In the genomic region with DNA sequence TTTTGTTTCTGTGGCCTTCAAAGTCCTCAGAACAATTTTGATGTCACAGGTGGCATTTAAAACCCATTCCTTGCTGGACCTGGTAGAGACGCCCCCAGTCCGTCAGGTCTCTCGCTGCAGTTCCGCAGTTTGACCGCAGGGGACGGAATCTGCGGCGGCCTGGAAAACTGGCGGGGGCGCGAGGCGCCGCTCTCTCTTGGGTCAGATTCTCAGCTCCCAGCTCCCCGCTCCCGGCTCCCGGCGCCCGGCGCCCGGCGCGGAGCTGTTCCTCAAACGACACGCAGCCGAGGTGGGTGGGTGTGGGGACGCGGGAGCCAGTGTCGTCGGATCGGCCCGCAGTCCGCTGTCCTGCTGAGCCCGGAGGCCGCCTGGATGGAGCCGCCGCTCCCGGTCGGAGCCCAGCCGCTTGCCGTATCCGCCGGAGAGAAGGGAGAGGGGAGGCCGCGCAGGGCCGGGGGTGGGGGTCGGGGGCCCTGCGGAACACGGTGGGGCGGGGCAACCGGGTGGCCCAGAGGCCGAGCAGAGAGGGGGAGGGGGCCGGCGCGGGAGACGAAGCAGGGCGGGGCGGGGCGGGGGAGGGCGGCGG, we compare ENCODE assay signal across 1 cellular context.
A peak's percentile ranks its signal among the peaks of the same experiment; 100 is the strongest.
TF ChIP-seq lines count a peak whose summit lies in the region.

A gene (plus strand): TSS at position 192 of the 586 bp plus-strand sequence. CDS start 181 bp downstream, at position 373.

TF ChIP-seq in HepG2, 621 proteins besides CTCF, POLR2A, EP300 and RAD21 (continued from another document):
- TF ChIP-seq, protein P1, sequence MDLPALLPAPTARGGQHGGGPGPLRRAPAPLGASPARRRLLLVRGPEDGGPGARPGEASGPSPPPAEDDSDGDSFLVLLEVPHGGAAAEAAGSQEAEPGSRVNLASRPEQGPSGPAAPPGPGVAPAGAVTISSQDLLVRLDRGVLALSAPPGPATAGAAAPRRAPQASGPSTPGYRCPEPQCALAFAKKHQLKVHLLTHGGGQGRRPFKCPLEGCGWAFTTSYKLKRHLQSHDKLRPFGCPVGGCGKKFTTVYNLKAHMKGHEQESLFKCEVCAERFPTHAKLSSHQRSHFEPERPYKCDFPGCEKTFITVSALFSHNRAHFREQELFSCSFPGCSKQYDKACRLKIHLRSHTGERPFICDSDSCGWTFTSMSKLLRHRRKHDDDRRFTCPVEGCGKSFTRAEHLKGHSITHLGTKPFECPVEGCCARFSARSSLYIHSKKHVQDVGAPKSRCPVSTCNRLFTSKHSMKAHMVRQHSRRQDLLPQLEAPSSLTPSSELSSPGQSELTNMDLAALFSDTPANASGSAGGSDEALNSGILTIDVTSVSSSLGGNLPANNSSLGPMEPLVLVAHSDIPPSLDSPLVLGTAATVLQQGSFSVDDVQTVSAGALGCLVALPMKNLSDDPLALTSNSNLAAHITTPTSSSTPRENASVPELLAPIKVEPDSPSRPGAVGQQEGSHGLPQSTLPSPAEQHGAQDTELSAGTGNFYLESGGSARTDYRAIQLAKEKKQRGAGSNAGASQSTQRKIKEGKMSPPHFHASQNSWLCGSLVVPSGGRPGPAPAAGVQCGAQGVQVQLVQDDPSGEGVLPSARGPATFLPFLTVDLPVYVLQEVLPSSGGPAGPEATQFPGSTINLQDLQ (CRISPR knock-in tag; IDR thresholded peaks at IDR 0.05): no peak
- TF ChIP-seq MIXL1 (CRISPR knock-in tag; IDR thresholded peaks at IDR 0.05): no peak
- no peak for TF ChIP-seq ZNF775 (CRISPR knock-in tag; IDR thresholded peaks at IDR 0.05; ENCODE audit: borderline replicate concordance)
- peak; percentile 86 for TF ChIP-seq HNRNPLL (IDR thresholded peaks at IDR 0.05; ENCODE audit: low read depth, low read length, poor library complexity, severe bottlenecking)
- TF ChIP-seq, protein P2, sequence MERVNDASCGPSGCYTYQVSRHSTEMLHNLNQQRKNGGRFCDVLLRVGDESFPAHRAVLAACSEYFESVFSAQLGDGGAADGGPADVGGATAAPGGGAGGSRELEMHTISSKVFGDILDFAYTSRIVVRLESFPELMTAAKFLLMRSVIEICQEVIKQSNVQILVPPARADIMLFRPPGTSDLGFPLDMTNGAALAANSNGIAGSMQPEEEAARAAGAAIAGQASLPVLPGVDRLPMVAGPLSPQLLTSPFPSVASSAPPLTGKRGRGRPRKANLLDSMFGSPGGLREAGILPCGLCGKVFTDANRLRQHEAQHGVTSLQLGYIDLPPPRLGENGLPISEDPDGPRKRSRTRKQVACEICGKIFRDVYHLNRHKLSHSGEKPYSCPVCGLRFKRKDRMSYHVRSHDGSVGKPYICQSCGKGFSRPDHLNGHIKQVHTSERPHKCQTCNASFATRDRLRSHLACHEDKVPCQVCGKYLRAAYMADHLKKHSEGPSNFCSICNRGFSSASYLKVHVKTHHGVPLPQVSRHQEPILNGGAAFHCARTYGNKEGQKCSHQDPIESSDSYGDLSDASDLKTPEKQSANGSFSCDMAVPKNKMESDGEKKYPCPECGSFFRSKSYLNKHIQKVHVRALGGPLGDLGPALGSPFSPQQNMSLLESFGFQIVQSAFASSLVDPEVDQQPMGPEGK (CRISPR knock-in tag; IDR thresholded peaks at IDR 0.05): peak; percentile 40; the same call in 1 of the 2 replicates
- no peak for TF ChIP-seq ARNTL (CRISPR knock-in tag; IDR thresholded peaks at IDR 0.05)
- 0 out of 2 replicates have a peak, but pooled peaks have one; percentile 31 for TF ChIP-seq TAF1 (CRISPR knock-in tag; IDR thresholded peaks at IDR 0.05)
- no peak for TF ChIP-seq ASH2L (IDR thresholded peaks at IDR 0.05; ENCODE audit: insufficient read length, low read depth, low read length)
- TF ChIP-seq CBX1 (IDR thresholded peaks at IDR 0.05; ENCODE audit: low read depth): no peak
- TF ChIP-seq FOSL1 (CRISPR knock-in tag; IDR thresholded peaks at IDR 0.05; ENCODE audit: borderline replicate concordance): no peak
- TF ChIP-seq BCL6 (CRISPR knock-in tag; IDR thresholded peaks at IDR 0.05): no peak
- TF ChIP-seq ZNF83 (CRISPR knock-in tag; IDR thresholded peaks at IDR 0.05; ENCODE audit: borderline replicate concordance): no peak
- TF ChIP-seq ZNF12 (CRISPR knock-in tag; IDR thresholded peaks at IDR 0.05): no peak
- no peak for TF ChIP-seq MEIS1 (CRISPR knock-in tag; IDR thresholded peaks at IDR 0.05; ENCODE audit: borderline replicate concordance)
- TF ChIP-seq ETV5 (CRISPR knock-in tag; IDR thresholded peaks at IDR 0.05; ENCODE audit: borderline replicate concordance): 0 out of 2 replicates have a peak, but pooled peaks have one; percentile 24
- TF ChIP-seq, protein P3, sequence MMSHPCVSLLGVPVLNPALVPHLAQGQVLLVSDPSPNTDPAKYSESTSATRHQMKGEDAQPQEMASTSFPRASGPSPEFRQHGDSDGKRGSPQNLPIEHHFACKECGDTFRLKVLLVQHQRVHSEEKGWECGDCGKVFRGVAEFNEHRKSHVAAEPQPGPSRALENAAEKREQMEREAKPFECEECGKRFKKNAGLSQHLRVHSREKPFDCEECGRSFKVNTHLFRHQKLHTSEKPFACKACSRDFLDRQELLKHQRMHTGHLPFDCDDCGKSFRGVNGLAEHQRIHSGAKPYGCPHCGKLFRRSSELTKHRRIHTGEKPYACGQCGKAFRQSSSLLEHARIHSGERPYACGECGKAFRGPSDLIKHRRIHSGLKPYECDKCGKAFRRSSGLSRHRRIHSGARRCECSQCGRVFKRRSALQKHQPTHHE (CRISPR knock-in tag; IDR thresholded peaks at IDR 0.05; ENCODE audit: borderline replicate concordance): no peak
- no peak for TF ChIP-seq KLF11 (CRISPR knock-in tag; IDR thresholded peaks at IDR 0.05)
- TF ChIP-seq ZBTB7B (CRISPR knock-in tag; IDR thresholded peaks at IDR 0.05): no peak; the same call in 1 of the 2 replicates
- TF ChIP-seq, protein P4, sequence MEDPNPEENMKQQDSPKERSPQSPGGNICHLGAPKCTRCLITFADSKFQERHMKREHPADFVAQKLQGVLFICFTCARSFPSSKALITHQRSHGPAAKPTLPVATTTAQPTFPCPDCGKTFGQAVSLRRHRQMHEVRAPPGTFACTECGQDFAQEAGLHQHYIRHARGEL (CRISPR knock-in tag; IDR thresholded peaks at IDR 0.05): no peak
- no peak for TF ChIP-seq SNAI1 (CRISPR knock-in tag; IDR thresholded peaks at IDR 0.05; ENCODE audit: borderline replicate concordance)
- TF ChIP-seq TRIM24 (CRISPR knock-in tag; IDR thresholded peaks at IDR 0.05): no peak
- TF ChIP-seq ZFX (CRISPR knock-in tag; IDR thresholded peaks at IDR 0.05; ENCODE audit: low read depth): peak; percentile 73
